In the genomic region with DNA sequence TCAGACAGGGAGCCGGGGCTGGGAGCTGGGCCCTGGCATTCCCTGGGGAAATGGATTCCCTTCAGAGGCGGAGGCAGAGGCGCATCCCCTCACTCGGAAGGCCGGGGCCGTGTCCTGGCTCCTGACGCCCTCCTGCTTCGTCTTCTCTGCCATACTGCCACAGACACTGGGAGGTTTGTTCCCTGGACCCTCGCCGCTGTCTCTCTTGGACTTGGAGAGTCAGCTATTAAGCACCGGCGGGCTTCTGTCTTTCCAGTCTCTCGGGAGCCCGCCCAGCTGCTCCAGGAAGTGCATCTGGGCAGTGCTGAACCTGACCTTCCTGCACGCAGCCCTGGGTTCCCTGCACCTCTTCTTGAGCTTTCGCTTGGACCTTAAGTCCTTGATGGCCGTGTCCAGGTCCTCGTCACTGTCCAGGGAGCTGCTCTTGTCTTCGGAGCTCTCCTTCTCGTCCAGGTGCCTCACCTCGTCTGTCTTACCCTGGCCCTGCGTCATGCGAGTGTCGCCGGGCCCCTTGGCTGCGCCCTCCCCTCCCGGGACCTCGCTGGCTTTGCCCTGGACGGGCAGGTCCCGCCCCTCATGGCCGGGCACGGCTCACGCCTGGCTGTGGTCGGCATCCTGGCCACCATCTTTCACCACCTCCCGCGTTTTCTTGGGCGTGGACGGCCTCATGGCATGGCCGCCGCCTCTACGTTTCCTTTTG, we compare ENCODE assay signal across 11 cellular contexts. TPM values are rescaled to one million over a fixed set of nuclear protein-coding genes. Genes with fewer than 3 reads are reported as not detected.
A peak's percentile ranks its signal among the peaks of the same experiment; 100 is the strongest.
DNase-seq lines count a peak whose midpoint lies in the region; ATAC-seq, FAIRE-seq and TF ChIP-seq lines count a peak whose summit lies in the region.
"Had no signal": no experiment of that assay in that cellular context is flagged by ENCODE, and none has a peak within 500 bp of the region (broad histone marks: within the 10 kb centered on the region; RNA-seq: fewer than 3 reads in every experiment).

No MANE protein-coding gene starts in this region.

- no peak overlapping the region for H2AFZ ChIP-seq in PC-9

- no peak for FAIRE-seq in kidney (lab: Jason Lieb, UNC)

- H3K9me3 Mint-ChIP-seq in Caco-2 (ENCODE audit: unreplicated experiment), result peaks cover 16% of the 10 kb centered on the region
- H3K9me3 Mint-ChIP-seq in activated naive CD8-positive, alpha-beta T cell treated with anti-CD3 and anti-CD28 coated beads for 36 hours, result peaks cover 10% of the 10 kb centered on the region

- H3K4me1 ChIP-seq in Caco-2 (no peaks in the 10 kb centered on the region), kidney (ENCODE audit: control insufficient read depth in 1 of 2, insufficient read depth in 1 of 2, low read depth in 1 of 2, low read length in 2 of 2) (no peaks in the 10 kb centered on the region), PC-9 (replicated peaks; ENCODE audit: insufficient read depth) (no peaks in the 10 kb centered on the region)

- H3K9me3 ChIP-seq in Caco-2, result peaks cover 13% of the 10 kb centered on the region
- peaks cover 0 to 4% of the 10 kb centered on the region in 2 donors for H3K9me3 ChIP-seq in kidney (ENCODE audit: control insufficient read depth in 1 of 2, low read length in 2 of 2)
- 0 out of 2 replicates have a peak, but pooled peaks cover 8% of the 10 kb centered on the region for H3K9me3 ChIP-seq in PC-9 (ENCODE audit: insufficient read depth, low read depth)

- BruUV-seq in Caco-2 (replicated peaks; lab: Mats Ljungman, UMichigan) (no TSS peak), PC-9 (replicated peaks; lab: Mats Ljungman, UMichigan) (no TSS peak)

- H4K20me1 ChIP-seq in PC-9 (ENCODE audit: insufficient read depth), result no peaks in the 10 kb centered on the region

- no peaks in the 10 kb centered on the region for H3K27me3 ChIP-seq in Caco-2 (replicated peaks; ENCODE audit: control insufficient read depth, insufficient read depth, low read length)
- no peaks in the 10 kb centered on the region for H3K27me3 ChIP-seq in PC-9 (ENCODE audit: insufficient read depth, low read depth)

- CTCF ChIA-PET in Caco-2 (lab: Charles Lee) (no interaction called here), PC-9 (lab: Charles Lee) (no interaction called here)

- H3K4me3 ChIP-seq in Caco-2 (ENCODE audit: low read depth, low read length) (no peak overlapping the region), kidney (ENCODE audit: low read length in 2 of 2) (peak overlapping the region in 1 of 2 donors; percentile 32), skin epidermis (peak overlapping the region in 6 of 7 experiments; percentile 4 to 46 (median 12)), PC-9 (no peak overlapping the region)

- ATAC-seq in GM21367 (IDR thresholded peaks at IDR 0.05; ENCODE audit: unreplicated experiment), result no peak
- ATAC-seq: PC-3 had no signal

- POLR2A ChIA-PET in Caco-2 (lab: Charles Lee) (no interaction called here), PC-9 (lab: Charles Lee; ENCODE audit: unreplicated experiment) (no interaction called here)

- intact Hi-C loops in Caco-2 (cut with micrococcal nuclease; ENCODE audit: unreplicated experiment), result no loop called here
- intact Hi-C loops in kidney (cut with DNase I), result no loop called here
- intact Hi-C loops in PC-9 (cut with micrococcal nuclease; ENCODE audit: unreplicated experiment), result no loop called here

- H3K9ac ChIP-seq in kidney (ENCODE audit: low read length in 2 of 2), result no peak overlapping the region

- no peak overlapping the region for H3K4me3 Mint-ChIP-seq in Caco-2 (ENCODE audit: unreplicated experiment)
- peak overlapping the region; percentile 73 for H3K4me3 Mint-ChIP-seq in activated naive CD8-positive, alpha-beta T cell treated with anti-CD3 and anti-CD28 coated beads for 36 hours

- H3K36me3 ChIP-seq in Caco-2 (ENCODE audit: control insufficient read depth, insufficient read depth, low read length) (peaks cover 5% of the 10 kb centered on the region; the same call in 1 of the 2 replicates), kidney (ENCODE audit: control insufficient read depth in 1 of 2, insufficient read depth in 2 of 2, low read length in 2 of 2) (no peaks in the 10 kb centered on the region), PC-9 (ENCODE audit: low read depth) (peaks cover 6% of the 10 kb centered on the region; the same call in 1 of the 2 replicates)

- no peaks in the 10 kb centered on the region for H3K9me2 ChIP-seq in PC-9 (ENCODE audit: insufficient read depth)

- H3K36me3 Mint-ChIP-seq in Caco-2 (ENCODE audit: insufficient read depth, unreplicated experiment), result peaks cover 17% of the 10 kb centered on the region
- H3K36me3 Mint-ChIP-seq in activated naive CD8-positive, alpha-beta T cell treated with anti-CD3 and anti-CD28 coated beads for 36 hours, result peaks cover 59% of the 10 kb centered on the region

- H3K4me2 ChIP-seq in PC-9, result no peak overlapping the region

- 0 out of 2 replicates have a peak, but pooled peaks cover 1% of the 10 kb centered on the region for H3K79me2 ChIP-seq in PC-9 (ENCODE audit: low read depth)

- H3K27me3 Mint-ChIP-seq in Caco-2 (ENCODE audit: insufficient read depth, unreplicated experiment), result no peaks in the 10 kb centered on the region
- H3K27me3 Mint-ChIP-seq in activated naive CD8-positive, alpha-beta T cell treated with anti-CD3 and anti-CD28 coated beads for 36 hours, result no peaks in the 10 kb centered on the region

- H3K27ac ChIP-seq in kidney (ENCODE audit: low read depth in 2 of 2, low read length in 2 of 2) (no peak overlapping the region), skin epidermis (peak overlapping the region in 3 of 21 experiments; percentile 21 to 58 (median 47)), PC-9 (no peak overlapping the region)

- TF ChIP-seq CTCF in Caco-2 (IDR thresholded peaks at IDR 0.05; ENCODE audit: insufficient read depth in 1 of 2, low read depth in 1 of 2, low read length in 1 of 2, severe bottlenecking in 1 of 2, unreplicated experiment in 1 of 2) (no peak), kidney (IDR thresholded peaks at IDR 0.05; ENCODE audit: borderline replicate concordance, extremely low read depth, insufficient read depth) (no peak), PC-9 (conservative IDR thresholded peaks at IDR 0.05) (no peak)

- no peaks in the 10 kb centered on the region for H3F3A ChIP-seq in PC-9 (ENCODE audit: insufficient read depth, low read depth)

- no peaks in the 10 kb centered on the region for H3K4me1 Mint-ChIP-seq in Caco-2 (ENCODE audit: low read depth, unreplicated experiment)
- H3K4me1 Mint-ChIP-seq in activated naive CD8-positive, alpha-beta T cell treated with anti-CD3 and anti-CD28 coated beads for 36 hours, result peaks cover 37% of the 10 kb centered on the region

- DNase-seq in Caco-2 (no peak), kidney (peak; percentile 74), NCI-H510A (lab: John Stamatoyannopoulos, UW) (no peak), hippocampal formation (lab: John Stamatoyannopoulos, UW) (no peak), PC-9 (no peak)
- no peak for DNase-seq in activated naive CD8-positive, alpha-beta T cell treated with anti-CD3 and anti-CD28 coated beads for 36 hours
- DNase-seq: NCI-H1694, occipital lobe, PC-3 had no signal

- H3K27ac Mint-ChIP-seq in Caco-2 (ENCODE audit: unreplicated experiment), result peak overlapping the region; percentile 53
- H3K27ac Mint-ChIP-seq in activated naive CD8-positive, alpha-beta T cell treated with anti-CD3 and anti-CD28 coated beads for 36 hours, result no peak overlapping the region

RNA-seq across cellular contexts. Expression of a gene that starts 14.6 kb away (rescaled TPM):
- total RNA-seq in Caco-2 (2022) (24.1 and 24.3 TPM in 2 replicates), kidney (46.5 TPM), PC-9 (2021) (19.8 and 23.7 TPM in 2 replicates)
- total RNA-seq in activated naive CD8-positive, alpha-beta T cell treated with anti-CD3 and anti-CD28 coated beads for 36 hours, result 10 to 100 TPM; 33.0 to 33.7 TPM
- polyA plus RNA-seq in kidney (ENCODE audit: insufficient read depth, low read depth, low replicate concordance), result 12.3 TPM

Comparison
In these comparisons a context has a peak if more than half of its experiments do, and no peak if none do; other contexts are left out.
1. H3K4me3 ChIP-seq: peak in skin epidermis (6 of 7); none in Caco-2 (single experiment) and PC-9 (single experiment).